1 cellular context compared by ENCODE assay signal in genomic region chr6:36245572-36246031, GRCh38.
TF ChIP-seq lines count a peak whose summit lies in the region.

No MANE protein-coding gene starts in this region.

TF ChIP-seq in IMR-90, 13 proteins besides CTCF, POLR2A, EP300 and RAD21 (continued from another document):
- TF ChIP-seq, protein P1, sequence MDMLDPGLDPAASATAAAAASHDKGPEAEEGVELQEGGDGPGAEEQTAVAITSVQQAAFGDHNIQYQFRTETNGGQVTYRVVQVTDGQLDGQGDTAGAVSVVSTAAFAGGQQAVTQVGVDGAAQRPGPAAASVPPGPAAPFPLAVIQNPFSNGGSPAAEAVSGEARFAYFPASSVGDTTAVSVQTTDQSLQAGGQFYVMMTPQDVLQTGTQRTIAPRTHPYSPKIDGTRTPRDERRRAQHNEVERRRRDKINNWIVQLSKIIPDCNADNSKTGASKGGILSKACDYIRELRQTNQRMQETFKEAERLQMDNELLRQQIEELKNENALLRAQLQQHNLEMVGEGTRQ (IDR thresholded peaks at IDR 0.05; ENCODE audit: low read depth, low read length) = no peak
- no peak for TF ChIP-seq NFE2L2 (IDR thresholded peaks at IDR 0.05; ENCODE audit: low read depth, low read length)
